8 cellular contexts compared by ENCODE assay signal in the genomic region with DNA sequence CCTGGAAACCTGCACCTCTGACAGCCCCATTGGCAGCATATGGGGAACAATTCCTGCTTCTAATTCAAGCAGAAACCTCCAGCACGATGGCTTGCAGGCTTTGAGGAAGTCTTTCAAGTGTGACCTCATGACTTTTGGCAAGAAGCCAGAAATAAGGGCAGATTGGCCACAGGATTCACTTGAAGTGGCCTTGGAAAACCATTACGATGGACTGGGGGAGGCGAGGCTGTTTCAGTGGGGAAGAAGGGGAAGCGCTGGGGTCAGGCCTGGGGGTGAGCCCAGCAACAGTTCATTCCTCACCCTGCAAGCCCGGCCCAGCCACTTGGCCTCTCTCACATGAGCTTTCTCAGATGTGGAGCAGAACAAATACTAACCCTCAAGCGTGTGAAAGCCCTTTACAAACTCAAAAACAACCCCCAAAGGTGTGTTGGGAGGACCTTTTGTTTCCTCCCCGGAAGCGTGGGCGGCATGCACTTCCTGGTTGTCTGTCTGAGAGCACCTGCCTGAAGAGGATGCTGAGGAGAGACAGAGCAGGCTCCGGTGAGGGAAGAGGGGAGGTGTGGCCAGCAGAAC. TPM values are rescaled to one million over a fixed set of nuclear protein-coding genes. Genes with fewer than 3 reads are reported as not detected.
DNase-seq lines count a peak whose midpoint lies in the region; ATAC-seq and TF ChIP-seq lines count a peak whose summit lies in the region.

No MANE protein-coding gene starts in this region.

- peak; percentile 51 for ATAC-seq in HG03139 (IDR thresholded peaks at IDR 0.05; ENCODE audit: unreplicated experiment)

- peak; percentile 77 for DNase-seq in GM13976 (ENCODE audit: low spot score)
- peak; percentile 54 to 68 for DNase-seq in SJCRH30
- DNase-seq in activated gamma-delta T cell treated with anti-CD3 and anti-CD28 coated beads, Interleukin-2, amount 50 U/mL, for 16 hours (ENCODE audit: low read depth), result peak; percentile 86
- DNase-seq in right atrium auricular region (ENCODE audit: low spot score), result peak; percentile 71
- DNase-seq in stimulated activated CD4-positive, alpha-beta T cell treated with anti-CD3 and anti-CD28 coated beads, Interleukin-15, amount 100 ng/mL, for 48 hours (ENCODE audit: low read depth in 2 of 2), result peak; percentile 81 to 84
- no peak for DNase-seq in HuH-7 (ENCODE audit: low spot score)
- no peak for DNase-seq in brain microvascular endothelial cell

- in situ Hi-C loops in GM13976 (cut with MboI; ENCODE audit: low sequenced_read_pairs, unreplicated experiment) (no loop called here), brain microvascular endothelial cell (cut with HindIII; ENCODE audit: low pct_ligation_motif_present, low sequenced_read_pairs) (no loop called here)

- H3K36me3 ChIP-seq in SJCRH30, result no peaks in the 10 kb centered on the region
- H3K36me3 ChIP-seq in right atrium auricular region, result no peaks in the 10 kb centered on the region
- no peaks in the 10 kb centered on the region for H3K36me3 ChIP-seq in brain microvascular endothelial cell (replicated peaks)

- TF ChIP-seq CTCF in GM13976 (IDR thresholded peaks at IDR 0.05; ENCODE audit: borderline replicate concordance, control extremely low read depth, extremely low read depth, insufficient read depth, missing control alignments) (no peak), right atrium auricular region (IDR thresholded peaks at IDR 0.05) (no peak), brain microvascular endothelial cell (IDR thresholded peaks at IDR 0.05; ENCODE audit: low read depth, low read length, missing control alignments) (no peak)

- H3K4me3 ChIP-seq in SJCRH30 (no peak overlapping the region), right atrium auricular region (no peak overlapping the region), brain microvascular endothelial cell (ENCODE audit: low read depth, low read length) (no peak overlapping the region)

- H3K27me3 ChIP-seq in SJCRH30, result no peaks in the 10 kb centered on the region; the same call in 1 of the 2 replicates
- H3K27me3 ChIP-seq in right atrium auricular region, result no peaks in the 10 kb centered on the region
- no peaks in the 10 kb centered on the region for H3K27me3 ChIP-seq in brain microvascular endothelial cell (replicated peaks)

- H3K4me1 ChIP-seq in SJCRH30 (peaks cover 13% of the 10 kb centered on the region), right atrium auricular region (peaks cover 0 to 5% of the 10 kb centered on the region in 2 donors)

- H3K27ac ChIP-seq in SJCRH30, result no peak overlapping the region
- H3K27ac ChIP-seq in right atrium auricular region, result no peak overlapping the region
- no peak overlapping the region for H3K27ac ChIP-seq in brain microvascular endothelial cell

- H3K9me3 ChIP-seq in SJCRH30 (replicated peaks) (no peaks in the 10 kb centered on the region), right atrium auricular region (peaks cover 0 to 5% of the 10 kb centered on the region in 2 donors)

RNA-seq across cellular contexts. Expression of gene EEIG1, which starts 26.9 kb away (rescaled TPM):
- 4.0 and 5.0 TPM in 2 replicates for total RNA-seq in SJCRH30 (2014; rRNA removed; shearing (Covaris generic))
- total RNA-seq in right atrium auricular region, result 10 to 100 TPM in 1 of 2 donors, 1 to 10 TPM in 1; 8.3 to 11.6 TPM

RNA-seq across cellular contexts. Expression of gene NAIF1, which starts 59.5 kb away (rescaled TPM):
- total RNA-seq in SJCRH30 (2014; rRNA removed; shearing (Covaris generic)), result 8.5 and 9.0 TPM in 2 replicates
- total RNA-seq in right atrium auricular region, result 1 to 10 TPM; 5.8 to 8.2 TPM

Comparison
In these comparisons a context has a peak if more than half of its experiments do, and no peak if none do; other contexts are left out.
1. DNase-seq: peak in GM13976 (single experiment), SJCRH30 (2 of 2), activated gamma-delta T cell treated with anti-CD3 and anti-CD28 coated beads, Interleukin-2, amount 50 U/mL, for 16 hours (single experiment), right atrium auricular region (single experiment) and stimulated activated CD4-positive, alpha-beta T cell treated with anti-CD3 and anti-CD28 coated beads, Interleukin-15, amount 100 ng/mL, for 48 hours (2 of 2); none in HuH-7 (single experiment) and brain microvascular endothelial cell (single experiment).